In genomic region chr6:51330971-51331370, GRCh38 we compare ENCODE assay signal across 25 cellular contexts.
A peak's percentile ranks its signal among the peaks of the same experiment; 100 is the strongest.
DNase-seq lines count a peak whose midpoint lies in the region; ATAC-seq, FAIRE-seq and TF ChIP-seq lines count a peak whose summit lies in the region.
"Had no signal": no experiment of that assay in that cellular context is flagged by ENCODE, and none has a peak within 500 bp of the region (broad histone marks: within the 10 kb centered on the region; RNA-seq: fewer than 3 reads in every experiment).

No MANE protein-coding gene starts in this region.

- H2AFZ ChIP-seq in GM23338 = peak overlapping the region; percentile 9; the same call in 1 of the 2 replicates

- H3K9me3 Mint-ChIP-seq in GM23338 = no peaks in the 10 kb centered on the region; the same call in 2 of the 3 replicates
- H3K9me3 Mint-ChIP-seq in endodermal cell = no peaks in the 10 kb centered on the region
- peaks cover 5% of the 10 kb centered on the region for H3K9me3 Mint-ChIP-seq in neural crest cell
- peaks cover 2% of the 10 kb centered on the region for H3K9me3 Mint-ChIP-seq in activated naive CD8-positive, alpha-beta T cell treated with anti-CD3 and anti-CD28 coated beads for 36 hours
- H3K9me3 Mint-ChIP-seq: H9 had no signal

- no peaks in the 10 kb centered on the region for H3K36me3 Mint-ChIP-seq in GM23338 (ENCODE audit: low read depth)
- no peaks in the 10 kb centered on the region for H3K36me3 Mint-ChIP-seq in endodermal cell (ENCODE audit: low read depth)
- H3K36me3 Mint-ChIP-seq in neural crest cell (ENCODE audit: low read depth) = peaks cover 3% of the 10 kb centered on the region
- no peaks in the 10 kb centered on the region for H3K36me3 Mint-ChIP-seq in activated naive CD8-positive, alpha-beta T cell treated with anti-CD3 and anti-CD28 coated beads for 36 hours
- H3K36me3 Mint-ChIP-seq: CD14-positive monocyte had no signal

- no peak overlapping the region for H3K27ac Mint-ChIP-seq in GM23338
- H3K27ac Mint-ChIP-seq in endodermal cell = peak overlapping the region; percentile 87
- H3K27ac Mint-ChIP-seq in neural crest cell (ENCODE audit: unreplicated experiment) = peak overlapping the region; percentile 75
- no peak overlapping the region for H3K27ac Mint-ChIP-seq in activated naive CD8-positive, alpha-beta T cell treated with anti-CD3 and anti-CD28 coated beads for 36 hours
- H3K27ac Mint-ChIP-seq: CD14-positive monocyte; CD4-positive, alpha-beta T cell; CD8-positive, alpha-beta memory T cell had no signal

- H3K4me2 ChIP-seq in GM23338 = no peak overlapping the region
- H3K4me2 ChIP-seq: A549; BLaER1 treated with 17β-estradiol and CSF1 and Interleukin-3, amounts not matched to agents 10 nM and 100 nM had no signal

- H3K9ac ChIP-seq in endodermal cell (ENCODE audit: extremely low read depth, low read length, poor library complexity, severe bottlenecking) = no peak overlapping the region
- H3K9ac ChIP-seq: BLaER1 treated with 17β-estradiol and CSF1 and Interleukin-3, amounts not matched to agents 10 nM and 100 nM had no signal

- no peak overlapping the region for H3K27ac ChIP-seq in GM23338 (ENCODE audit: low read depth)
- no peak overlapping the region for H3K27ac ChIP-seq in endodermal cell (ENCODE audit: low read depth, low read length)
- H3K27ac ChIP-seq: A549; BLaER1 treated with 17β-estradiol and CSF1 and Interleukin-3, amounts not matched to agents 10 nM and 100 nM had no signal

- no peaks in the 10 kb centered on the region for H3K4me1 ChIP-seq in GM23338 (ENCODE audit: insufficient read depth)
- H3K4me1 ChIP-seq in endodermal cell (ENCODE audit: control insufficient read depth, insufficient read depth, low read length) = peaks cover 8% of the 10 kb centered on the region
- H3K4me1 ChIP-seq: A549, BE2C had no signal

- H3K9me2 ChIP-seq in GM23338 (ENCODE audit: insufficient read depth) = no peaks in the 10 kb centered on the region; the same call in 1 of the 2 replicates

- no peak for TF ChIP-seq POLR2A in H54 (IDR thresholded peaks at IDR 0.05; ENCODE audit: low read depth, low read length)

- TF ChIP-seq CTCF in GM23338 (conservative IDR thresholded peaks at IDR 0.05; ENCODE audit: low read depth in 2 of 2) = no peak
- no peak for TF ChIP-seq CTCF in endodermal cell (conservative IDR thresholded peaks at IDR 0.05)
- no peak for TF ChIP-seq CTCF in neural crest cell (conservative IDR thresholded peaks at IDR 0.05)

- no peaks in the 10 kb centered on the region for H3K27me3 ChIP-seq in GM23338 (ENCODE audit: insufficient read depth)
- H3K27me3 ChIP-seq in endodermal cell (ENCODE audit: control insufficient read depth, insufficient read depth, low read length, poor library complexity, severe bottlenecking) = no peaks in the 10 kb centered on the region
- H3K27me3 ChIP-seq: BE2C; BLaER1 treated with 17β-estradiol and CSF1 and Interleukin-3, amounts not matched to agents 10 nM and 100 nM had no signal

- H3K4me3 ChIP-seq in GM23338 (no peak overlapping the region), endodermal cell (ENCODE audit: low read length) (no peak overlapping the region)
- H3K4me3 ChIP-seq: A549; BLaER1 treated with 17β-estradiol and CSF1 and Interleukin-3, amounts not matched to agents 10 nM and 100 nM; GM12878 had no signal

- H3K27me3 Mint-ChIP-seq in GM23338 (ENCODE audit: insufficient read depth, low read depth, poor library complexity) (no peaks in the 10 kb centered on the region), endodermal cell (ENCODE audit: insufficient read depth) (peaks cover 3% of the 10 kb centered on the region), neural crest cell (ENCODE audit: low read depth) (no peaks in the 10 kb centered on the region)
- no peaks in the 10 kb centered on the region for H3K27me3 Mint-ChIP-seq in activated naive CD8-positive, alpha-beta T cell treated with anti-CD3 and anti-CD28 coated beads for 36 hours
- H3K27me3 Mint-ChIP-seq: CD4-positive, alpha-beta T cell; CD8-positive, alpha-beta memory T cell had no signal

- no peaks in the 10 kb centered on the region for H3F3A ChIP-seq in GM23338 (replicated peaks; ENCODE audit: low read depth)

- WGBS in endodermal cell (ENCODE audit: insufficient coverage in 1 of 2, insufficient read length in 1 of 2), 2 experiments = 84 to 100% methylated on average over 1 of the region's 1 CpG

- ATAC-seq in GM23338 (no peak; the same call in 1 of the 3 replicates), HG03097 (IDR thresholded peaks at IDR 0.05; ENCODE audit: low FRiP score, unreplicated experiment) (no peak)
- ATAC-seq: A549, GM12878, HCT116 had no signal

- H3K79me2 ChIP-seq in GM23338 (replicated peaks; ENCODE audit: insufficient read depth) = no peaks in the 10 kb centered on the region

- H3K9me3 ChIP-seq in endodermal cell (ENCODE audit: control insufficient read depth, low read length) = no peaks in the 10 kb centered on the region
- H3K9me3 ChIP-seq: A549; BE2C; BLaER1 treated with 17β-estradiol and CSF1 and Interleukin-3, amounts not matched to agents 10 nM and 100 nM had no signal

- H3K4me3 Mint-ChIP-seq in GM23338 (no peak overlapping the region), endodermal cell (peak overlapping the region; percentile 7), neural crest cell (no peak overlapping the region)
- no peak overlapping the region for H3K4me3 Mint-ChIP-seq in activated naive CD8-positive, alpha-beta T cell treated with anti-CD3 and anti-CD28 coated beads for 36 hours
- H3K4me3 Mint-ChIP-seq: CD14-positive monocyte; CD4-positive, alpha-beta T cell; CD8-positive, alpha-beta memory T cell; H9 had no signal

- DNase-seq in GM23338 (ENCODE audit: low spot score) (no peak), endodermal cell (peak; percentile 76), neural crest cell (ENCODE audit: low read depth, low spot score) (no peak), H54 (ENCODE audit: insufficient read length, low spot score) (no peak)
- DNase-seq in activated naive CD8-positive, alpha-beta T cell treated with anti-CD3 and anti-CD28 coated beads for 36 hours = no peak
- DNase-seq: 8988T; ACHN; AML-193; BE2C; CD4-positive, alpha-beta T cell; CD8-positive, alpha-beta memory T cell; DMS 273 treated with DMSO at 0.1 percent for 48 hours; DMS79; EL; GDM1; GOT3; H9 had no signal

- no peak for FAIRE-seq in H54 (lab: Jason Lieb, UNC)
- FAIRE-seq: A549, D721Med, GM12878, GM19239 had no signal

- peaks cover 9% of the 10 kb centered on the region; the same call in 1 of the 3 replicates for H3K4me1 Mint-ChIP-seq in GM23338
- peaks cover 20% of the 10 kb centered on the region for H3K4me1 Mint-ChIP-seq in endodermal cell
- H3K4me1 Mint-ChIP-seq in neural crest cell = peaks cover 5% of the 10 kb centered on the region
- no peaks in the 10 kb centered on the region for H3K4me1 Mint-ChIP-seq in activated naive CD8-positive, alpha-beta T cell treated with anti-CD3 and anti-CD28 coated beads for 36 hours
- H3K4me1 Mint-ChIP-seq: CD8-positive, alpha-beta memory T cell had no signal

- H3K36me3 ChIP-seq in GM23338 (ENCODE audit: insufficient read depth) (no peaks in the 10 kb centered on the region), endodermal cell (ENCODE audit: control insufficient read depth, insufficient read depth, low read length) (no peaks in the 10 kb centered on the region)
- H3K36me3 ChIP-seq: BE2C; BLaER1 treated with 17β-estradiol and CSF1 and Interleukin-3, amounts not matched to agents 10 nM and 100 nM had no signal

- H4K20me1 ChIP-seq in GM23338 (replicated peaks; ENCODE audit: insufficient read depth) = no peaks in the 10 kb centered on the region
- H4K20me1 ChIP-seq: BLaER1 treated with 17β-estradiol and CSF1 and Interleukin-3, amounts not matched to agents 10 nM and 100 nM had no signal

TF ChIP-seq in GM23338, 12 proteins besides CTCF, POLR2A, EP300 and RAD21 (continues in another document):
- TF ChIP-seq EZH2 (IDR thresholded peaks at IDR 0.05; ENCODE audit: low read depth, unreplicated experiment) (no peak), NANOG (IDR thresholded peaks at IDR 0.05; ENCODE audit: borderline replicate concordance) (no peak), EZH2phosphoT487 (IDR thresholded peaks at IDR 0.05; ENCODE audit: unreplicated experiment) (no peak), CREB1 (CRISPR knock-in tag; IDR thresholded peaks at IDR 0.05; ENCODE audit: low read depth) (no peak), POLR2AphosphoS5 (IDR thresholded peaks at IDR 0.05; ENCODE audit: low read depth) (no peak), ETS1 (IDR thresholded peaks at IDR 0.05) (no peak), JUNB (IDR thresholded peaks at IDR 0.05; ENCODE audit: unreplicated experiment) (no peak), ZNF114 (CRISPR knock-in tag; IDR thresholded peaks at IDR 0.05) (no peak), ZNF331 (CRISPR knock-in tag; IDR thresholded peaks at IDR 0.05; ENCODE audit: low read depth) (no peak)

Comparison
In these comparisons a context has a peak if more than half of its experiments do, and no peak if none do; other contexts are left out.
1. H3K27ac Mint-ChIP-seq: peak in endodermal cell (single experiment) and neural crest cell (single experiment); none in GM23338 (single experiment) and activated naive CD8-positive, alpha-beta T cell treated with anti-CD3 and anti-CD28 coated beads for 36 hours (single experiment).